Comparison of ENCODE assay signal across 2 cellular contexts in genomic region chr2:237039301-237039906, GRCh38.
TF ChIP-seq lines count a peak whose summit lies in the region.

No MANE protein-coding gene starts in this region.

TF ChIP-seq in GM23338, 12 proteins besides CTCF, POLR2A, EP300 and RAD21 (continued from another document):
- TF ChIP-seq, protein P1, sequence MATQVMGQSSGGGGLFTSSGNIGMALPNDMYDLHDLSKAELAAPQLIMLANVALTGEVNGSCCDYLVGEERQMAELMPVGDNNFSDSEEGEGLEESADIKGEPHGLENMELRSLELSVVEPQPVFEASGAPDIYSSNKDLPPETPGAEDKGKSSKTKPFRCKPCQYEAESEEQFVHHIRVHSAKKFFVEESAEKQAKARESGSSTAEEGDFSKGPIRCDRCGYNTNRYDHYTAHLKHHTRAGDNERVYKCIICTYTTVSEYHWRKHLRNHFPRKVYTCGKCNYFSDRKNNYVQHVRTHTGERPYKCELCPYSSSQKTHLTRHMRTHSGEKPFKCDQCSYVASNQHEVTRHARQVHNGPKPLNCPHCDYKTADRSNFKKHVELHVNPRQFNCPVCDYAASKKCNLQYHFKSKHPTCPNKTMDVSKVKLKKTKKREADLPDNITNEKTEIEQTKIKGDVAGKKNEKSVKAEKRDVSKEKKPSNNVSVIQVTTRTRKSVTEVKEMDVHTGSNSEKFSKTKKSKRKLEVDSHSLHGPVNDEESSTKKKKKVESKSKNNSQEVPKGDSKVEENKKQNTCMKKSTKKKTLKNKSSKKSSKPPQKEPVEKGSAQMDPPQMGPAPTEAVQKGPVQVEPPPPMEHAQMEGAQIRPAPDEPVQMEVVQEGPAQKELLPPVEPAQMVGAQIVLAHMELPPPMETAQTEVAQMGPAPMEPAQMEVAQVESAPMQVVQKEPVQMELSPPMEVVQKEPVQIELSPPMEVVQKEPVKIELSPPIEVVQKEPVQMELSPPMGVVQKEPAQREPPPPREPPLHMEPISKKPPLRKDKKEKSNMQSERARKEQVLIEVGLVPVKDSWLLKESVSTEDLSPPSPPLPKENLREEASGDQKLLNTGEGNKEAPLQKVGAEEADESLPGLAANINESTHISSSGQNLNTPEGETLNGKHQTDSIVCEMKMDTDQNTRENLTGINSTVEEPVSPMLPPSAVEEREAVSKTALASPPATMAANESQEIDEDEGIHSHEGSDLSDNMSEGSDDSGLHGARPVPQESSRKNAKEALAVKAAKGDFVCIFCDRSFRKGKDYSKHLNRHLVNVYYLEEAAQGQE (IDR thresholded peaks at IDR 0.05; ENCODE audit: unreplicated experiment): no peak
- no peak for TF ChIP-seq NANOG (IDR thresholded peaks at IDR 0.05; ENCODE audit: borderline replicate concordance)

TF ChIP-seq in WTC11, 78 proteins besides CTCF, POLR2A, EP300 and RAD21 (continued from another document):
- TF ChIP-seq ZNF532 (CRISPR knock-in tag; IDR thresholded peaks at IDR 0.05; ENCODE audit: borderline replicate concordance) (no peak), MYBL2 (CRISPR knock-in tag; IDR thresholded peaks at IDR 0.05) (no peak), ZNF423 (CRISPR knock-in tag; IDR thresholded peaks at IDR 0.05) (no peak), TCF7 (CRISPR knock-in tag; IDR thresholded peaks at IDR 0.05; ENCODE audit: low read depth) (no peak), HMGXB4 (CRISPR knock-in tag; IDR thresholded peaks at IDR 0.05) (no peak), CREM (CRISPR knock-in tag; IDR thresholded peaks at IDR 0.05) (no peak), ZSCAN18 (CRISPR knock-in tag; IDR thresholded peaks at IDR 0.05) (no peak), FOXJ3 (CRISPR knock-in tag; IDR thresholded peaks at IDR 0.05; ENCODE audit: borderline replicate concordance) (no peak), SMAD3 (CRISPR knock-in tag; IDR thresholded peaks at IDR 0.05; ENCODE audit: borderline replicate concordance) (no peak), OVOL2 (CRISPR knock-in tag; IDR thresholded peaks at IDR 0.05; ENCODE audit: borderline replicate concordance) (no peak), SOX15 (CRISPR knock-in tag; IDR thresholded peaks at IDR 0.05) (no peak)
- TF ChIP-seq, protein P2, sequence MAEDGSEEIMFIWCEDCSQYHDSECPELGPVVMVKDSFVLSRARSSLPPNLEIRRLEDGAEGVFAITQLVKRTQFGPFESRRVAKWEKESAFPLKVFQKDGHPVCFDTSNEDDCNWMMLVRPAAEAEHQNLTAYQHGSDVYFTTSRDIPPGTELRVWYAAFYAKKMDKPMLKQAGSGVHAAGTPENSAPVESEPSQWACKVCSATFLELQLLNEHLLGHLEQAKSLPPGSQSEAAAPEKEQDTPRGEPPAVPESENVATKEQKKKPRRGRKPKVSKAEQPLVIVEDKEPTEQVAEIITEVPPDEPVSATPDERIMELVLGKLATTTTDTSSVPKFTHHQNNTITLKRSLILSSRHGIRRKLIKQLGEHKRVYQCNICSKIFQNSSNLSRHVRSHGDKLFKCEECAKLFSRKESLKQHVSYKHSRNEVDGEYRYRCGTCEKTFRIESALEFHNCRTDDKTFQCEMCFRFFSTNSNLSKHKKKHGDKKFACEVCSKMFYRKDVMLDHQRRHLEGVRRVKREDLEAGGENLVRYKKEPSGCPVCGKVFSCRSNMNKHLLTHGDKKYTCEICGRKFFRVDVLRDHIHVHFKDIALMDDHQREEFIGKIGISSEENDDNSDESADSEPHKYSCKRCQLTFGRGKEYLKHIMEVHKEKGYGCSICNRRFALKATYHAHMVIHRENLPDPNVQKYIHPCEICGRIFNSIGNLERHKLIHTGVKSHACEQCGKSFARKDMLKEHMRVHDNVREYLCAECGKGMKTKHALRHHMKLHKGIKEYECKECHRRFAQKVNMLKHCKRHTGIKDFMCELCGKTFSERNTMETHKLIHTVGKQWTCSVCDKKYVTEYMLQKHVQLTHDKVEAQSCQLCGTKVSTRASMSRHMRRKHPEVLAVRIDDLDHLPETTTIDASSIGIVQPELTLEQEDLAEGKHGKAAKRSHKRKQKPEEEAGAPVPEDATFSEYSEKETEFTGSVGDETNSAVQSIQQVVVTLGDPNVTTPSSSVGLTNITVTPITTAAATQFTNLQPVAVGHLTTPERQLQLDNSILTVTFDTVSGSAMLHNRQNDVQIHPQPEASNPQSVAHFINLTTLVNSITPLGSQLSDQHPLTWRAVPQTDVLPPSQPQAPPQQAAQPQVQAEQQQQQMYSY (CRISPR knock-in tag; IDR thresholded peaks at IDR 0.05): no peak
- TF ChIP-seq, protein P3, sequence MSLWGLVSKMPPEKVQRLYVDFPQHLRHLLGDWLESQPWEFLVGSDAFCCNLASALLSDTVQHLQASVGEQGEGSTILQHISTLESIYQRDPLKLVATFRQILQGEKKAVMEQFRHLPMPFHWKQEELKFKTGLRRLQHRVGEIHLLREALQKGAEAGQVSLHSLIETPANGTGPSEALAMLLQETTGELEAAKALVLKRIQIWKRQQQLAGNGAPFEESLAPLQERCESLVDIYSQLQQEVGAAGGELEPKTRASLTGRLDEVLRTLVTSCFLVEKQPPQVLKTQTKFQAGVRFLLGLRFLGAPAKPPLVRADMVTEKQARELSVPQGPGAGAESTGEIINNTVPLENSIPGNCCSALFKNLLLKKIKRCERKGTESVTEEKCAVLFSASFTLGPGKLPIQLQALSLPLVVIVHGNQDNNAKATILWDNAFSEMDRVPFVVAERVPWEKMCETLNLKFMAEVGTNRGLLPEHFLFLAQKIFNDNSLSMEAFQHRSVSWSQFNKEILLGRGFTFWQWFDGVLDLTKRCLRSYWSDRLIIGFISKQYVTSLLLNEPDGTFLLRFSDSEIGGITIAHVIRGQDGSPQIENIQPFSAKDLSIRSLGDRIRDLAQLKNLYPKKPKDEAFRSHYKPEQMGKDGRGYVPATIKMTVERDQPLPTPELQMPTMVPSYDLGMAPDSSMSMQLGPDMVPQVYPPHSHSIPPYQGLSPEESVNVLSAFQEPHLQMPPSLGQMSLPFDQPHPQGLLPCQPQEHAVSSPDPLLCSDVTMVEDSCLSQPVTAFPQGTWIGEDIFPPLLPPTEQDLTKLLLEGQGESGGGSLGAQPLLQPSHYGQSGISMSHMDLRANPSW (CRISPR knock-in tag; conservative IDR thresholded peaks at IDR 0.05; ENCODE audit: low read depth): no peak
